18 cellular contexts compared by ENCODE assay signal in the genomic region with DNA sequence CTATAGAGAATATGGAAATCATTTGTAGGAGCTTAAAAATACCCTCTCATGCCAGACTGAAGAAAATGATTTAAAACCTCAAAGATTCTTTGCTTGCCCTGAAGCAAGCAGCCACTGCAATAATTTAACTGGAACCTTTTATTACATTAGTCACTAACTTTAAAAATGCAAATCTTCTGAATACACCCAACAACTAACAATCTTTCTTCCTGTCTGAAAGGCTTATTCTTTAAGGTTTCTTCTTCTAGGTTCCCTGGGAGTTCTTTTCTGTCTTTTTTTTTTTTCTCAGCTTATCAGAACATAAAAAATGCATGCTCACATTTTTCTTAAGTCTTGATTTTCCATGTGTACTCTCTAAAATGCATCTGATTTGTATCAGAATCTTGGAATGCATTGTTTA.
DNase-seq lines count a peak whose midpoint lies in the region; ATAC-seq and TF ChIP-seq lines count a peak whose summit lies in the region.
"Had no signal": no experiment of that assay in that cellular context is flagged by ENCODE, and none has a peak within 500 bp of the region (broad histone marks: within the 10 kb centered on the region; RNA-seq: fewer than 3 reads in every experiment).

No MANE protein-coding gene starts in this region.

- no TSS peak for BruUV-seq in PC-3 (replicated peaks; lab: Mats Ljungman, UMichigan)

- CTCF ChIA-PET in PC-3 (lab: Charles Lee), result no interaction called here

- DNase-seq in DMS 273 (lab: John Stamatoyannopoulos, UW; ENCODE audit: unreplicated experiment), result peak; percentile 28
- no peak for DNase-seq in DMS 273 treated with DMSO at 0.1 percent for 48 hours (lab: John Stamatoyannopoulos, UW)
- DNase-seq in PC-3, result no peak
- peak; percentile 64 for DNase-seq in foreskin melanocyte
- DNase-seq in activated naive CD4-positive, alpha-beta T cell treated with Interleukin-2 at 50 U/mL for 16 hours, result no peak
- DNase-seq: CD4-positive, CD25-positive, alpha-beta regulatory T cell; CD8-positive, alpha-beta T cell; DMS153; EL; GDM1; H9 had no signal

- intact Hi-C loops in PC-3 (cut with micrococcal nuclease), result no loop called here

- H2AFZ ChIP-seq in PC-3 (ENCODE audit: low read length), result no peak overlapping the region
- H2AFZ ChIP-seq: GM23338 had no signal

- H3K4me1 ChIP-seq in PC-3 (ENCODE audit: insufficient read depth, low read length), result no peaks in the 10 kb centered on the region
- H3K4me1 ChIP-seq: BLaER1 had no signal

- H4K20me1 ChIP-seq in PC-3 (ENCODE audit: low read length), result no peaks in the 10 kb centered on the region
- H4K20me1 ChIP-seq: BLaER1 had no signal

- ATAC-seq in PC-3 (peak; percentile 40; the same call in 1 of the 2 replicates), HG02588 (IDR thresholded peaks at IDR 0.05; ENCODE audit: unreplicated experiment) (no peak)
- ATAC-seq: CD8-positive, alpha-beta T cell; GM12878; GM23338; HCT116 had no signal

- H3K9ac ChIP-seq in PC-3 (ENCODE audit: low read length), result no peak overlapping the region
- H3K9ac ChIP-seq: BLaER1 had no signal

- no peak overlapping the region for H3K27ac ChIP-seq in PC-3 (ENCODE audit: low read length)
- H3K27ac ChIP-seq: 22Rv1, BLaER1, C4-2B had no signal

- no peaks in the 10 kb centered on the region for H3K9me3 ChIP-seq in PC-3 (ENCODE audit: low read length)
- H3K9me3 ChIP-seq: BLaER1 had no signal

- H3F3A ChIP-seq in PC-3 (ENCODE audit: low read length, unreplicated experiment), result no peaks in the 10 kb centered on the region

- H3K79me2 ChIP-seq in PC-3 (ENCODE audit: low read length), result no peaks in the 10 kb centered on the region

- H3K9me2 ChIP-seq in PC-3 (replicated peaks; ENCODE audit: low read length), result no peaks in the 10 kb centered on the region

- no peak overlapping the region for H3K4me2 ChIP-seq in PC-3 (ENCODE audit: low read length)
- H3K4me2 ChIP-seq: BLaER1, GM23338 had no signal

- no peak overlapping the region for H3K4me3 ChIP-seq in PC-3 (ENCODE audit: low read length)
- H3K4me3 ChIP-seq: BLaER1, GM12878, GM23338 had no signal

- H3K36me3 ChIP-seq in PC-3 (ENCODE audit: low read depth, low read length), result no peaks in the 10 kb centered on the region
- H3K36me3 ChIP-seq: BLaER1 had no signal

- TF ChIP-seq CTCF in PC-3 (conservative IDR thresholded peaks at IDR 0.05; ENCODE audit: low read depth, low read length), result no peak

- peaks cover 36% of the 10 kb centered on the region; the same call in 1 of the 2 replicates for H3K27me3 ChIP-seq in PC-3 (ENCODE audit: low read length)
- H3K27me3 ChIP-seq: BLaER1 had no signal

- POLR2A ChIA-PET in PC-3 (lab: Charles Lee; ENCODE audit: unreplicated experiment), result no interaction called here

Comparison
In these comparisons a context has a peak if more than half of its experiments do, and no peak if none do; other contexts are left out.
1. DNase-seq: peak in DMS 273 (single experiment) and foreskin melanocyte (single experiment); none in DMS 273 treated with DMSO at 0.1 percent for 48 hours (single experiment), PC-3 (single experiment) and activated naive CD4-positive, alpha-beta T cell treated with Interleukin-2 at 50 U/mL for 16 hours (single experiment).